ENCODE assay signal across 1 cellular context in the genomic region with DNA sequence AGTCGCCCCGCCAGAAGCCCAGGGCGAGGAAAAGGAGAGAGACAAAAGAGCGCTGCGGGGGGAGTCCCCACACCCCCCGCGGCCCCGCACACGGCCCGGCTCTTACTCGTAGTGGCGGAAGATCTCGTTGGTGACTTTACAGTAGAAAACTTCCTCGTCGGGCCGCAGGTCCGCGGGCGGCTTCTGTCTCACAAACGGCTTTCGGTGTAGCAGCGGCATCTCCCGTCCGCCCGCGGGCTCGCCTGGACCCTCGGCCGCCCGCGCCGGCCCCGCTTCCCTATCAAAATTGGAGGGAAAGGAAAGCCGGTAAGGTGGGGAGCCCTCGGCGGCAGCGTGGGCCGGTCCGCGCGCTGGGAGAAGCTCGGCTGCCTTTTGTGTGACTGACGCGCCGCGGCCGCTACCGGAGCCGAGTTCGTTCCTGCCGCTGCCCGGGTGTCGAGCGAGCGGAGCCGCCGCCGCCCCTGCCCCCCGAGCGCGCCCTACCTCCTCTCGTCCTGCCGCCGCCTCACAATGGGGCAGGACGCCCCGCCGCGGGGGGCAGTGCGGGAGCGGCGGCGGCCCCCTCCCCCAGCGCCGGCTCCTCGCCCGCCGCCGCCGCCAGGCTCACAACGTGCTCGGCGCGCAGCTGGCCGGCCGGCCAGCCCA.
A peak's percentile ranks its signal among the peaks of the same experiment; 100 is the strongest.
TF ChIP-seq lines count a peak whose summit lies in the region.

No MANE protein-coding gene starts in this region.

TF ChIP-seq in HEK293, 187 proteins besides CTCF, POLR2A, EP300 and RAD21 (continued from another document and continues in another):
- TF ChIP-seq ZBTB11 (tag by site-specific recombination; conservative IDR thresholded peaks at IDR 0.05; ENCODE audit: low read depth) (no peak), ZNF157 (tag by site-specific recombination; IDR thresholded peaks at IDR 0.05) (no peak), PATZ1 (tag by site-specific recombination; IDR thresholded peaks at IDR 0.05) (peak; percentile 31; the same call in 1 of the 2 replicates), ZNF548 (tag by site-specific recombination; IDR thresholded peaks at IDR 0.05) (no peak), ZNF610 (tag by site-specific recombination; IDR thresholded peaks at IDR 0.05; ENCODE audit: borderline replicate concordance) (no peak), ZNF426 (tag by site-specific recombination; IDR thresholded peaks at IDR 0.05) (no peak), YY2 (tag by site-specific recombination; IDR thresholded peaks at IDR 0.05) (no peak), ZNF791 (tag by site-specific recombination; IDR thresholded peaks at IDR 0.05) (no peak), ZNF837 (tag by site-specific recombination; IDR thresholded peaks at IDR 0.05) (no peak), ZNF211 (tag by site-specific recombination; IDR thresholded peaks at IDR 0.05; ENCODE audit: low read depth) (no peak), ZNF138 (tag by site-specific recombination; IDR thresholded peaks at IDR 0.05; ENCODE audit: borderline replicate concordance) (no peak), ZNF747 (tag by site-specific recombination; IDR thresholded peaks at IDR 0.05) (no peak), ZBTB48 (tag by site-specific recombination; IDR thresholded peaks at IDR 0.05) (no peak), ZFP41 (tag by site-specific recombination; IDR thresholded peaks at IDR 0.05; ENCODE audit: borderline replicate concordance) (no peak), ZNF23 (tag by site-specific recombination; IDR thresholded peaks at IDR 0.05; ENCODE audit: borderline replicate concordance) (no peak), ZNF423 (tag by site-specific recombination; IDR thresholded peaks at IDR 0.05) (no peak), ZNF26 (tag by site-specific recombination; IDR thresholded peaks at IDR 0.05) (no peak), ZNF335 (tag by site-specific recombination; conservative IDR thresholded peaks at IDR 0.05) (no peak), ZNF341 (tag by site-specific recombination; IDR thresholded peaks at IDR 0.05; ENCODE audit: low read depth) (0 out of 2 replicates have a peak, but pooled peaks have one; percentile 18), ZXDB (tag by site-specific recombination; IDR thresholded peaks at IDR 0.05) (no peak), ZNF660 (tag by site-specific recombination; IDR thresholded peaks at IDR 0.05) (no peak), ZNF10 (tag by site-specific recombination; IDR thresholded peaks at IDR 0.05) (no peak), ZFHX2 (tag by site-specific recombination; conservative IDR thresholded peaks at IDR 0.05) (0 out of 2 replicates have a peak, but pooled peaks have one; percentile 4), GLI2 (tag by site-specific recombination; IDR thresholded peaks at IDR 0.05; ENCODE audit: borderline replicate concordance, low read depth) (no peak), ZBTB8A (tag by site-specific recombination; IDR thresholded peaks at IDR 0.05) (no peak), ZNF777 (tag by site-specific recombination; IDR thresholded peaks at IDR 0.05; ENCODE audit: borderline replicate concordance) (no peak), ZNF433 (tag by site-specific recombination; IDR thresholded peaks at IDR 0.05; ENCODE audit: low read depth) (no peak), ZNF24 (tag by site-specific recombination; IDR thresholded peaks at IDR 0.05) (no peak), ZFP3 (tag by site-specific recombination; IDR thresholded peaks at IDR 0.05; ENCODE audit: low read depth) (no peak), KLF1 (tag by site-specific recombination; IDR thresholded peaks at IDR 0.05) (no peak), SALL2 (tag by site-specific recombination; IDR thresholded peaks at IDR 0.05; ENCODE audit: borderline replicate concordance) (no peak), YY1 (tag by site-specific recombination; IDR thresholded peaks at IDR 0.05) (no peak), ZNF629 (tag by site-specific recombination; IDR thresholded peaks at IDR 0.05) (no peak), GLIS1 (tag by site-specific recombination; IDR thresholded peaks at IDR 0.05) (peak; percentile 71), ZNF214 (tag by site-specific recombination; IDR thresholded peaks at IDR 0.05; ENCODE audit: borderline replicate concordance) (no peak), ZNF596 (tag by site-specific recombination; IDR thresholded peaks at IDR 0.05) (no peak; the same call in 1 of the 2 replicates), ZNF311 (tag by site-specific recombination; IDR thresholded peaks at IDR 0.05; ENCODE audit: borderline replicate concordance) (no peak), ZNF292 (tag by site-specific recombination; IDR thresholded peaks at IDR 0.05; ENCODE audit: borderline replicate concordance, low read depth) (no peak), KLF8 (tag by site-specific recombination; IDR thresholded peaks at IDR 0.05) (0 out of 2 replicates have a peak, but pooled peaks have one; percentile 2), ZNF658 (tag by site-specific recombination; IDR thresholded peaks at IDR 0.05) (no peak), ZNF146 (tag by site-specific recombination; IDR thresholded peaks at IDR 0.05) (no peak)
- TF ChIP-seq, protein P1, sequence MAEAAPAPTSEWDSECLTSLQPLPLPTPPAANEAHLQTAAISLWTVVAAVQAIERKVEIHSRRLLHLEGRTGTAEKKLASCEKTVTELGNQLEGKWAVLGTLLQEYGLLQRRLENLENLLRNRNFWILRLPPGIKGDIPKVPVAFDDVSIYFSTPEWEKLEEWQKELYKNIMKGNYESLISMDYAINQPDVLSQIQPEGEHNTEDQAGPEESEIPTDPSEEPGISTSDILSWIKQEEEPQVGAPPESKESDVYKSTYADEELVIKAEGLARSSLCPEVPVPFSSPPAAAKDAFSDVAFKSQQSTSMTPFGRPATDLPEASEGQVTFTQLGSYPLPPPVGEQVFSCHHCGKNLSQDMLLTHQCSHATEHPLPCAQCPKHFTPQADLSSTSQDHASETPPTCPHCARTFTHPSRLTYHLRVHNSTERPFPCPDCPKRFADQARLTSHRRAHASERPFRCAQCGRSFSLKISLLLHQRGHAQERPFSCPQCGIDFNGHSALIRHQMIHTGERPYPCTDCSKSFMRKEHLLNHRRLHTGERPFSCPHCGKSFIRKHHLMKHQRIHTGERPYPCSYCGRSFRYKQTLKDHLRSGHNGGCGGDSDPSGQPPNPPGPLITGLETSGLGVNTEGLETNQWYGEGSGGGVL (tag by site-specific recombination; IDR thresholded peaks at IDR 0.05), result no peak
- TF ChIP-seq, protein P2, sequence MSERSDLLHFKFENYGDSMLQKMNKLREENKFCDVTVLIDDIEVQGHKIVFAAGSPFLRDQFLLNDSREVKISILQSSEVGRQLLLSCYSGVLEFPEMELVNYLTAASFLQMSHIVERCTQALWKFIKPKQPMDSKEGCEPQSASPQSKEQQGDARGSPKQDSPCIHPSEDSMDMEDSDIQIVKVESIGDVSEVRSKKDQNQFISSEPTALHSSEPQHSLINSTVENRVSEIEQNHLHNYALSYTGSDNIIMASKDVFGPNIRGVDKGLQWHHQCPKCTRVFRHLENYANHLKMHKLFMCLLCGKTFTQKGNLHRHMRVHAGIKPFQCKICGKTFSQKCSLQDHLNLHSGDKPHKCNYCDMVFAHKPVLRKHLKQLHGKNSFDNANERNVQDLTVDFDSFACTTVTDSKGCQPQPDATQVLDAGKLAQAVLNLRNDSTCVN (tag by site-specific recombination; optimal IDR thresholded peaks at IDR 0.05), result peak; percentile 45
- TF ChIP-seq, protein P3, sequence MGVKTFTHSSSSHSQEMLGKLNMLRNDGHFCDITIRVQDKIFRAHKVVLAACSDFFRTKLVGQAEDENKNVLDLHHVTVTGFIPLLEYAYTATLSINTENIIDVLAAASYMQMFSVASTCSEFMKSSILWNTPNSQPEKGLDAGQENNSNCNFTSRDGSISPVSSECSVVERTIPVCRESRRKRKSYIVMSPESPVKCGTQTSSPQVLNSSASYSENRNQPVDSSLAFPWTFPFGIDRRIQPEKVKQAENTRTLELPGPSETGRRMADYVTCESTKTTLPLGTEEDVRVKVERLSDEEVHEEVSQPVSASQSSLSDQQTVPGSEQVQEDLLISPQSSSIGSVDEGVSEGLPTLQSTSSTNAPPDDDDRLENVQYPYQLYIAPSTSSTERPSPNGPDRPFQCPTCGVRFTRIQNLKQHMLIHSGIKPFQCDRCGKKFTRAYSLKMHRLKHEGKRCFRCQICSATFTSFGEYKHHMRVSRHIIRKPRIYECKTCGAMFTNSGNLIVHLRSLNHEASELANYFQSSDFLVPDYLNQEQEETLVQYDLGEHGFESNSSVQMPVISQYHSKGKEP (tag by site-specific recombination; IDR thresholded peaks at IDR 0.05), result no peak
- TF ChIP-seq, protein P4, sequence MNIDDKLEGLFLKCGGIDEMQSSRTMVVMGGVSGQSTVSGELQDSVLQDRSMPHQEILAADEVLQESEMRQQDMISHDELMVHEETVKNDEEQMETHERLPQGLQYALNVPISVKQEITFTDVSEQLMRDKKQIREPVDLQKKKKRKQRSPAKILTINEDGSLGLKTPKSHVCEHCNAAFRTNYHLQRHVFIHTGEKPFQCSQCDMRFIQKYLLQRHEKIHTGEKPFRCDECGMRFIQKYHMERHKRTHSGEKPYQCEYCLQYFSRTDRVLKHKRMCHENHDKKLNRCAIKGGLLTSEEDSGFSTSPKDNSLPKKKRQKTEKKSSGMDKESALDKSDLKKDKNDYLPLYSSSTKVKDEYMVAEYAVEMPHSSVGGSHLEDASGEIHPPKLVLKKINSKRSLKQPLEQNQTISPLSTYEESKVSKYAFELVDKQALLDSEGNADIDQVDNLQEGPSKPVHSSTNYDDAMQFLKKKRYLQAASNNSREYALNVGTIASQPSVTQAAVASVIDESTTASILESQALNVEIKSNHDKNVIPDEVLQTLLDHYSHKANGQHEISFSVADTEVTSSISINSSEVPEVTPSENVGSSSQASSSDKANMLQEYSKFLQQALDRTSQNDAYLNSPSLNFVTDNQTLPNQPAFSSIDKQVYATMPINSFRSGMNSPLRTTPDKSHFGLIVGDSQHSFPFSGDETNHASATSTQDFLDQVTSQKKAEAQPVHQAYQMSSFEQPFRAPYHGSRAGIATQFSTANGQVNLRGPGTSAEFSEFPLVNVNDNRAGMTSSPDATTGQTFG (tag by site-specific recombination; IDR thresholded peaks at IDR 0.05; ENCODE audit: borderline replicate concordance), result no peak
- TF ChIP-seq, protein P5, sequence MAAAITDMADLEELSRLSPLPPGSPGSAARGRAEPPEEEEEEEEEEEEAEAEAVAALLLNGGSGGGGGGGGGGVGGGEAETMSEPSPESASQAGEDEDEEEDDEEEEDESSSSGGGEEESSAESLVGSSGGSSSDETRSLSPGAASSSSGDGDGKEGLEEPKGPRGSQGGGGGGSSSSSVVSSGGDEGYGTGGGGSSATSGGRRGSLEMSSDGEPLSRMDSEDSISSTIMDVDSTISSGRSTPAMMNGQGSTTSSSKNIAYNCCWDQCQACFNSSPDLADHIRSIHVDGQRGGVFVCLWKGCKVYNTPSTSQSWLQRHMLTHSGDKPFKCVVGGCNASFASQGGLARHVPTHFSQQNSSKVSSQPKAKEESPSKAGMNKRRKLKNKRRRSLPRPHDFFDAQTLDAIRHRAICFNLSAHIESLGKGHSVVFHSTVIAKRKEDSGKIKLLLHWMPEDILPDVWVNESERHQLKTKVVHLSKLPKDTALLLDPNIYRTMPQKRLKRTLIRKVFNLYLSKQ (tag by site-specific recombination; IDR thresholded peaks at IDR 0.05; ENCODE audit: borderline replicate concordance), result no peak
